Comparison of ENCODE assay signal across 1 cellular context in genomic region chr17:45900723-45901415, GRCh38.
TF ChIP-seq lines count a peak whose summit lies in the region.

No MANE protein-coding gene starts in this region.

TF ChIP-seq in A549, 52 proteins besides CTCF, POLR2A, EP300 and RAD21 (continued from another document):
- TF ChIP-seq TFCP2L1 (CRISPR knock-in tag; IDR thresholded peaks at IDR 0.05) (no peak), HEYL (CRISPR knock-in tag; IDR thresholded peaks at IDR 0.05) (no peak), HDAC2 (IDR thresholded peaks at IDR 0.05) (no peak)
- TF ChIP-seq, protein P1, sequence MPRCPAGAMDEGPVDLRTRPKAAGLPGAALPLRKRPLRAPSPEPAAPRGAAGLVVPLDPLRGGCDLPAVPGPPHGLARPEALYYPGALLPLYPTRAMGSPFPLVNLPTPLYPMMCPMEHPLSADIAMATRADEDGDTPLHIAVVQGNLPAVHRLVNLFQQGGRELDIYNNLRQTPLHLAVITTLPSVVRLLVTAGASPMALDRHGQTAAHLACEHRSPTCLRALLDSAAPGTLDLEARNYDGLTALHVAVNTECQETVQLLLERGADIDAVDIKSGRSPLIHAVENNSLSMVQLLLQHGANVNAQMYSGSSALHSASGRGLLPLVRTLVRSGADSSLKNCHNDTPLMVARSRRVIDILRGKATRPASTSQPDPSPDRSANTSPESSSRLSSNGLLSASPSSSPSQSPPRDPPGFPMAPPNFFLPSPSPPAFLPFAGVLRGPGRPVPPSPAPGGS (IDR thresholded peaks at IDR 0.05): no peak
TF ChIP-seq in A549: peak in this region for 0.
